10 cellular contexts compared by ENCODE assay signal in genomic region chr22:22297159-22297789, GRCh38. TPM values are rescaled to one million over a fixed set of nuclear protein-coding genes. Genes with fewer than 3 reads are reported as not detected.
A peak's percentile ranks its signal among the peaks of the same experiment; 100 is the strongest.
DNase-seq lines count a peak whose midpoint lies in the region; ATAC-seq and TF ChIP-seq lines count a peak whose summit lies in the region.
"Not testable (repeated sequence)": the region's sequence is repeated elsewhere in the genome, so short reads cannot be mapped to it uniquely, and the experiment has no call there.
"Had no signal": no experiment of that assay in that cellular context is flagged by ENCODE, and none has a peak within 500 bp of the region (broad histone marks: within the 10 kb centered on the region; RNA-seq: fewer than 3 reads in every experiment).

No MANE protein-coding gene starts in this region.

- not testable (repeated sequence) for H3K4me1 ChIP-seq in CD4-positive, alpha-beta memory T cell (ENCODE audit: insufficient read depth, low read length); effector memory CD4-positive, alpha-beta T cell (ENCODE audit: control insufficient read depth, insufficient read depth, low read length, poor library complexity, severe bottlenecking); subcutaneous abdominal adipose tissue (ENCODE audit: control insufficient read depth in 5 of 5, insufficient read depth in 5 of 5, low read length in 5 of 5)

- H3K36me3 ChIP-seq in CD4-positive, alpha-beta memory T cell (ENCODE audit: insufficient read depth, low read length); effector memory CD4-positive, alpha-beta T cell (ENCODE audit: control insufficient read depth, insufficient read depth, low read length): not testable (repeated sequence)
- H3K36me3 ChIP-seq in subcutaneous abdominal adipose tissue (ENCODE audit: control insufficient read depth in 5 of 5, insufficient read depth in 5 of 5, low read length in 5 of 5) = peaks cover 0 to 19% (median 9%) of the 10 kb centered on the region in 5 donors

- CTCF ChIA-PET in CD4-positive, alpha-beta memory T cell (lab: Charles Lee; ENCODE audit: partially characterized antibody) = not testable (repeated sequence)

- peak in 3 of 5 donors; percentile 4 to 45 (median 4) for DNase-seq in CD4-positive, alpha-beta memory T cell
- not testable (repeated sequence) for DNase-seq in HFFc6; effector memory CD4-positive, alpha-beta T cell; natural killer cell treated with Interleukin-12 subunit alpha and Interleukin-12 subunit beta and Interleukin-15 and Interleukin-18, amount 100 ng/mL, for 72 hours (ENCODE audit: low spot score)
- peak; percentile 15 for DNase-seq in RPMI7951 (ENCODE audit: low read depth)
- peak; percentile 10 for DNase-seq in activated naive CD4-positive, alpha-beta T cell treated with Interleukin-2 at 50 U/mL for 16 hours

- peak overlapping the region; percentile 83 to 90 (median 88) for H3K4me3 Mint-ChIP-seq in CD4-positive, alpha-beta memory T cell
- peak overlapping the region; percentile 91 for H3K4me3 Mint-ChIP-seq in HFFc6
- peak overlapping the region; percentile 84 for H3K4me3 Mint-ChIP-seq in natural killer cell treated with Interleukin-12 subunit alpha and Interleukin-12 subunit beta and Interleukin-15 and Interleukin-18, amount 100 ng/mL, for 72 hours

- H3K9ac ChIP-seq in subcutaneous abdominal adipose tissue (ENCODE audit: low read length in 5 of 5) = peak overlapping the region in 1 of 5 donors; percentile 47

- H3K27ac ChIP-seq in CD4-positive, alpha-beta memory T cell (ENCODE audit: low read depth, low read length) = peak overlapping the region; percentile 35
- H3K27ac ChIP-seq in effector memory CD4-positive, alpha-beta T cell (ENCODE audit: insufficient read depth, low read length, poor library complexity, severe bottlenecking) = peak overlapping the region; percentile 18
- not testable (repeated sequence) for H3K27ac ChIP-seq in subcutaneous abdominal adipose tissue (ENCODE audit: low read depth, low read length)

- intact Hi-C loops in CD4-positive, alpha-beta memory T cell (cut with micrococcal nuclease) = loop anchor here (5.0 kb wide), 1 partner anchor 90 kb away; no protein-coding TSS in a partner anchor

- not testable (repeated sequence) for H3K36me3 Mint-ChIP-seq in CD4-positive, alpha-beta memory T cell; HFFc6 (ENCODE audit: low read depth); natural killer cell treated with Interleukin-12 subunit alpha and Interleukin-12 subunit beta and Interleukin-15 and Interleukin-18, amount 100 ng/mL, for 72 hours

- H3K4me1 Mint-ChIP-seq in CD4-positive, alpha-beta memory T cell = peaks cover 13 to 56% (median 18%) of the 10 kb centered on the region in 4 donors
- peaks cover 25% of the 10 kb centered on the region for H3K4me1 Mint-ChIP-seq in HFFc6 (ENCODE audit: low read depth)
- peaks cover 25 to 31% of the 10 kb centered on the region in 2 donors for H3K4me1 Mint-ChIP-seq in natural killer cell treated with Interleukin-12 subunit alpha and Interleukin-12 subunit beta and Interleukin-15 and Interleukin-18, amount 100 ng/mL, for 72 hours (ENCODE audit: low read depth in 2 of 2)

- H3K9me3 Mint-ChIP-seq in CD4-positive, alpha-beta memory T cell; HFFc6; natural killer cell treated with Interleukin-12 subunit alpha and Interleukin-12 subunit beta and Interleukin-15 and Interleukin-18, amount 100 ng/mL, for 72 hours: not testable (repeated sequence)

- not testable (repeated sequence) for H3K27me3 Mint-ChIP-seq in CD4-positive, alpha-beta memory T cell; HFFc6 (ENCODE audit: insufficient read depth); natural killer cell treated with Interleukin-12 subunit alpha and Interleukin-12 subunit beta and Interleukin-15 and Interleukin-18, amount 100 ng/mL, for 72 hours

- not testable (repeated sequence) for H3K27me3 ChIP-seq in CD4-positive, alpha-beta memory T cell (ENCODE audit: insufficient read depth, low read length); effector memory CD4-positive, alpha-beta T cell (replicated peaks; ENCODE audit: control insufficient read depth, insufficient read depth, low read length, poor library complexity, severe bottlenecking); subcutaneous abdominal adipose tissue (ENCODE audit: control insufficient read depth in 5 of 5, insufficient read depth in 4 of 5, low read length in 5 of 5)

- H3K9me3 ChIP-seq in CD4-positive, alpha-beta memory T cell (ENCODE audit: control insufficient read depth in 1 of 2, low read length in 2 of 2); effector memory CD4-positive, alpha-beta T cell (ENCODE audit: control insufficient read depth, low read length); iPS-18c (ENCODE audit: control insufficient read depth, insufficient read depth, low read length); subcutaneous abdominal adipose tissue (ENCODE audit: control insufficient read depth in 5 of 5, low read length in 5 of 5): not testable (repeated sequence)

- POLR2A ChIA-PET in CD4-positive, alpha-beta memory T cell (lab: Charles Lee; ENCODE audit: partially characterized antibody) = not testable (repeated sequence)

- H3K27ac Mint-ChIP-seq in CD4-positive, alpha-beta memory T cell = peak overlapping the region; percentile 19 to 88 (median 77)
- H3K27ac Mint-ChIP-seq in HFFc6 = peak overlapping the region; percentile 60
- peak overlapping the region; percentile 67 to 88 for H3K27ac Mint-ChIP-seq in natural killer cell treated with Interleukin-12 subunit alpha and Interleukin-12 subunit beta and Interleukin-15 and Interleukin-18, amount 100 ng/mL, for 72 hours

- TF ChIP-seq CTCF in HFFc6 (IDR thresholded peaks at IDR 0.05) = not testable (repeated sequence)

- peak overlapping the region in 1 of 2 donors; percentile 70 for H3K4me3 ChIP-seq in CD4-positive, alpha-beta memory T cell (ENCODE audit: low read length in 2 of 2)
- peak overlapping the region; percentile 62 for H3K4me3 ChIP-seq in effector memory CD4-positive, alpha-beta T cell (ENCODE audit: insufficient read depth, low read depth, low read length, poor library complexity, severe bottlenecking)
- peak overlapping the region; percentile 55 for H3K4me3 ChIP-seq in iPS-18c (ENCODE audit: insufficient read depth, low read depth, low read length)
- H3K4me3 ChIP-seq in subcutaneous abdominal adipose tissue (ENCODE audit: low read depth in 1 of 5, low read length in 5 of 5) = peak overlapping the region; percentile 67 to 79 (median 73)

- peak in 1 of 2 donors; percentile 27 for ATAC-seq in natural killer cell treated with Interleukin-12 subunit alpha and Interleukin-12 subunit beta and Interleukin-15 and Interleukin-18, amount 100 ng/mL, for 72 hours

RNA-seq across cellular contexts. Expression of gene VPREB1, which starts 52.7 kb away (rescaled TPM):
- total RNA-seq in CD4-positive, alpha-beta memory T cell = not detected
- polyA plus RNA-seq in CD4-positive, alpha-beta memory T cell = not detected
- total RNA-seq in HFFc6 (2021; fragmentation: NEBNext Ultra II Directional; extraction: Animal tissue kit (Norgen Biotek cat#: 25700)) = not detected
- total RNA-seq in RPMI7951 (2014; rRNA removed; shearing (Covaris generic)) = not detected in 2 replicates
- total RNA-seq in natural killer cell treated with Interleukin-12 subunit alpha and Interleukin-12 subunit beta and Interleukin-15 and Interleukin-18, amount 100 ng/mL, for 72 hours = not detected
- total RNA-seq: cardiac septum, mesenteric fat pad had no signal
